Comparison of ENCODE assay signal across 1 cellular context in genomic region chr2:70123829-70124117, GRCh38.
TF ChIP-seq lines count a peak whose summit lies in the region.

No MANE protein-coding gene starts in this region.

TF ChIP-seq in H1, 55 proteins besides CTCF, POLR2A, EP300 and RAD21 (continued from another document):
- TF ChIP-seq ZNF274 (IDR thresholded peaks at IDR 0.05; ENCODE audit: borderline replicate concordance, extremely low read depth, low read length) = no peak
